13 cellular contexts compared by ENCODE assay signal in genomic region chr22:28395920-28396447, GRCh38.
DNase-seq lines count a peak whose midpoint lies in the region; FAIRE-seq and TF ChIP-seq lines count a peak whose summit lies in the region.
"Had no signal": no experiment of that assay in that cellular context is flagged by ENCODE, and none has a peak within 500 bp of the region (broad histone marks: within the 10 kb centered on the region; RNA-seq: fewer than 3 reads in every experiment).

No MANE protein-coding gene starts in this region.

- H3K4me2 ChIP-seq in endothelial cell of umbilical vein (ENCODE audit: insufficient read depth, low read length) (peak overlapping the region; percentile 17), neural progenitor cell (no peak overlapping the region)

- CTCF ChIA-PET in endothelial cell of umbilical vein (lab: Charles Lee) = interaction anchor here (1.2 to 1.4 kb wide), 2 partner anchors 13 to 283 kb away, joined by 3 to 4 read pairs; no protein-coding TSS in a partner anchor

- no peak overlapping the region for H3K4me3 Mint-ChIP-seq in neural progenitor cell
- H3K4me3 Mint-ChIP-seq: T-helper 17 cell had no signal

- peak; percentile 52 for FAIRE-seq in endothelial cell of umbilical vein (lab: Jason Lieb, UNC)

- H3K27ac ChIP-seq in endothelial cell of umbilical vein (ENCODE audit: insufficient read depth, low read depth, low read length) (no peak overlapping the region), neural progenitor cell (no peak overlapping the region)
- H3K27ac ChIP-seq: lower lobe of right lung had no signal

- H3F3A ChIP-seq in neural progenitor cell (ENCODE audit: low read depth) = no peaks in the 10 kb centered on the region

- H3K9me3 Mint-ChIP-seq in neural progenitor cell = peaks cover 21% of the 10 kb centered on the region

- H3K79me2 ChIP-seq in endothelial cell of umbilical vein (ENCODE audit: control insufficient read depth, insufficient read depth, low read length) (no peaks in the 10 kb centered on the region), neural progenitor cell (ENCODE audit: low read depth) (peaks cover 7% of the 10 kb centered on the region)

- H3K4me1 Mint-ChIP-seq in neural progenitor cell = peaks cover 31% of the 10 kb centered on the region
- H3K4me1 Mint-ChIP-seq: T-helper 17 cell had no signal

- H3K36me3 Mint-ChIP-seq in neural progenitor cell = peaks cover 17% of the 10 kb centered on the region

- H3K36me3 ChIP-seq in endothelial cell of umbilical vein (ENCODE audit: control insufficient read depth in 2 of 2, extremely low read depth in 1 of 2, insufficient read depth in 2 of 2, low read length in 2 of 2) (no peaks in the 10 kb centered on the region), neural progenitor cell (no peaks in the 10 kb centered on the region)
- H3K36me3 ChIP-seq: lower lobe of right lung had no signal

- H4K20me1 ChIP-seq in endothelial cell of umbilical vein (replicated peaks; ENCODE audit: control insufficient read depth, extremely low read depth, insufficient read depth, low read length) (peaks cover 6% of the 10 kb centered on the region), neural progenitor cell (ENCODE audit: low read depth) (no peaks in the 10 kb centered on the region)

- H3K27me3 Mint-ChIP-seq in neural progenitor cell (ENCODE audit: insufficient read depth, low read depth) = no peaks in the 10 kb centered on the region

- H2AFZ ChIP-seq in endothelial cell of umbilical vein (ENCODE audit: low read depth, low read length) = no peak overlapping the region
- H2AFZ ChIP-seq in neural progenitor cell (replicated peaks) = no peak overlapping the region

- TF ChIP-seq CTCF in endothelial cell of umbilical vein (IDR thresholded peaks at IDR 0.05; ENCODE audit: extremely low read depth in 1 of 2, insufficient read depth in 1 of 2, low read depth in 1 of 2, low read length in 2 of 2) = no peak
- no peak for TF ChIP-seq CTCF in neural progenitor cell (IDR thresholded peaks at IDR 0.05)

- no peak overlapping the region for H3K9ac ChIP-seq in endothelial cell of umbilical vein (replicated peaks; ENCODE audit: extremely low read depth, insufficient read depth, low read length)
- no peak overlapping the region for H3K9ac ChIP-seq in neural progenitor cell

- peak; percentile 4 for DNase-seq in DMS53 (lab: John Stamatoyannopoulos, UW)
- DNase-seq in DMS53 treated with DMSO at 0.1 percent for 48 hours (lab: John Stamatoyannopoulos, UW; ENCODE audit: unreplicated experiment) = no peak
- peak; percentile 20 for DNase-seq in RPMI7951 (ENCODE audit: low read depth)
- DNase-seq in endothelial cell of umbilical vein (ENCODE audit: low read depth, low spot score) = peak; percentile 51
- no peak for DNase-seq in neural progenitor cell (ENCODE audit: low spot score)
- no peak for DNase-seq in stimulated activated CD4-positive, alpha-beta T cell treated with anti-CD3 and anti-CD28 coated beads, Interleukin-12 subunit alpha, Interleukin-12 subunit beta, amount 100 ng/mL, for 4 hours
- no peak for DNase-seq in LoVo (ENCODE audit: low spot score)
- DNase-seq in DMS153 treated with DMSO at 0.1 percent for 48 hours (lab: John Stamatoyannopoulos, UW; ENCODE audit: unreplicated experiment) = no peak
- DNase-seq: 8988T, activated gamma-delta T cell, lower lobe of right lung, NCI-H524 treated with DMSO at 0.1 percent for 48 hours, T-helper 17 cell had no signal

- TF ChIP-seq POLR2A in endothelial cell of umbilical vein (IDR thresholded peaks at IDR 0.05; ENCODE audit: low read depth, low read length) = no peak

- no peaks in the 10 kb centered on the region for H3K9me3 ChIP-seq in endothelial cell of umbilical vein (replicated peaks; ENCODE audit: control insufficient read depth, insufficient read depth, low read length)
- no peaks in the 10 kb centered on the region for H3K9me3 ChIP-seq in neural progenitor cell (ENCODE audit: low read depth)
- H3K9me3 ChIP-seq: lower lobe of right lung had no signal

- H3K27me3 ChIP-seq in endothelial cell of umbilical vein (ENCODE audit: control insufficient read depth in 2 of 2, insufficient read depth in 2 of 2, low read length in 2 of 2) = no peaks in the 10 kb centered on the region
- no peaks in the 10 kb centered on the region for H3K27me3 ChIP-seq in neural progenitor cell

- BruUV-seq in endothelial cell of umbilical vein (replicated peaks; lab: Mats Ljungman, UMichigan) = no TSS peak

- H3K4me1 ChIP-seq in endothelial cell of umbilical vein (ENCODE audit: control insufficient read depth, extremely low read depth, insufficient read depth, low read length) (peaks cover 7% of the 10 kb centered on the region), neural progenitor cell (no peaks in the 10 kb centered on the region)

- intact Hi-C loops in endothelial cell of umbilical vein (cut with micrococcal nuclease) = no loop called here

- POLR2A ChIA-PET in endothelial cell of umbilical vein (lab: Charles Lee) = interaction anchor here (0.5 kb wide), 1 partner anchor 601 kb away, joined by 3 read pairs; no protein-coding TSS in a partner anchor

- dilution Hi-C loops in endothelial cell of umbilical vein (cut with MboI; ENCODE audit: extremely low pct_ligation_motif_present, low sequenced_read_pairs) = no loop called here

- H3K4me3 ChIP-seq in endothelial cell of umbilical vein (replicated peaks in 1 of 3; ENCODE audit: insufficient read depth in 1 of 3, low read depth in 1 of 3, low read length in 3 of 3) (no peak overlapping the region), neural progenitor cell (no peak overlapping the region)
- H3K4me3 ChIP-seq: lower lobe of right lung had no signal

- H3K9me1 ChIP-seq in endothelial cell of umbilical vein (replicated peaks; ENCODE audit: control insufficient read depth, extremely low read depth, insufficient read depth, low read length) = no peaks in the 10 kb centered on the region

- H3K27ac Mint-ChIP-seq in neural progenitor cell = peak overlapping the region; percentile 81
- H3K27ac Mint-ChIP-seq: T-helper 17 cell had no signal

TF ChIP-seq in endothelial cell of umbilical vein, 7 proteins besides CTCF, POLR2A, EP300 and RAD21:
- peak; percentile 27 for TF ChIP-seq GATA2 (IDR thresholded peaks at IDR 0.05; ENCODE audit: insufficient read depth, insufficient read length, low read depth, low read length)
- no peak for TF ChIP-seq POLR2AphosphoS5 (IDR thresholded peaks at IDR 0.05; ENCODE audit: insufficient read depth, low read depth, low read length)
- TF ChIP-seq MYC (IDR thresholded peaks at IDR 0.05; ENCODE audit: low read depth, low read length) = no peak

Comparison
In these comparisons a context has a peak if more than half of its experiments do, and no peak if none do; other contexts are left out.
1. DNase-seq: peak in DMS53 (single experiment), RPMI7951 (single experiment) and endothelial cell of umbilical vein (single experiment); none in DMS53 treated with DMSO at 0.1 percent for 48 hours (single experiment), neural progenitor cell (single experiment), stimulated activated CD4-positive, alpha-beta T cell treated with anti-CD3 and anti-CD28 coated beads, Interleukin-12 subunit alpha, Interleukin-12 subunit beta, amount 100 ng/mL, for 4 hours (single experiment), LoVo (single experiment) and DMS153 treated with DMSO at 0.1 percent for 48 hours (single experiment).